Comparison of ENCODE assay signal across 24 cellular contexts in the genomic region with DNA sequence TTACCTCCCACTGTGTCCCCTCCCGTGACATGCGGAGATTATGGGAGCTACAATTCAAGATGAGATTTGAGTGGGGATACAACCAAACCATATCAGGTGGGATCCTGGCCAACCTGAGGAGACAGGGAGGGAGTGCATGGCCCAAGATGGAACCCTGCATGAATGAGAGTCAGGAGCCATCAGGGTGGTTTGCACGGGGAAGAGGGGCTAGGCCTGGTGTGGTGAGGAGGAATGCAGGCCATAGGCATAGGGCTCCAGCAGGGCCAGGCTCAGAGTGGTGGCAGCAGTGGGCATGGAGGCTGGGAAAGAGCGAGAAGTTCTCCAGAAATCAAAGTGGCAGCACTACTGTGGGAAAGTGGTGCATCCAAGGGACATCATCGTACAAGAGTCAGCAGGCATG.
"Had no signal": no experiment of that assay in that cellular context is flagged by ENCODE, and none has a peak within 500 bp of the region (broad histone marks: within the 10 kb centered on the region; RNA-seq: fewer than 3 reads in every experiment).

No MANE protein-coding gene starts in this region.

- H3K36me3 ChIP-seq: brain microvascular endothelial cell, WERI-Rb-1 had no signal

- DNase-seq: activated B cell treated with CpG ODN at 0.5 μM for 24 hours; activated CD4-positive, alpha-beta T cell treated with anti-CD3 and anti-CD28 coated beads for 48 hours; activated CD4-positive, alpha-beta T cell treated with anti-CD3 and anti-CD28 coated beads, Interleukin-2, amount 50 U/mL, for 1 hour; activated CD4-positive, alpha-beta T cell treated with anti-CD3 and anti-CD28 coated beads, Interleukin-2, amount 50 U/mL, for 48 hours; activated gamma-delta T cell; activated naive CD4-positive, alpha-beta T cell; activated naive CD4-positive, alpha-beta T cell treated with anti-CD3 and anti-CD28 coated beads, Interleukin-2, amount 10 ng/mL, durations not matched to agents 7 days and 5 days; activated naive CD8-positive, alpha-beta T cell treated with anti-CD3 and anti-CD28 coated beads, Interleukin-2, amount 10 ng/mL, durations not matched to agents 7 days and 5 days; activated T-cell treated with anti-CD3 and anti-CD28 coated beads, Interleukin-2, amount 50 U/mL, for 1 hour; anterior cingulate cortex; brain microvascular endothelial cell; cortex of kidney; dermis blood vessel endothelial cell; effector CD8-positive, alpha-beta T cell; foreskin fibroblast; head of caudate nucleus; T-helper 1 cell; T-helper 17 cell; T1000; WERI-Rb-1 had no signal

- ATAC-seq: activated CD4-positive, CD25-positive, alpha-beta regulatory T cell treated with anti-CD3 and anti-CD28 coated beads, Interleukin-2, amount 50 U/mL, for 24 hours; activated naive CD4-positive, alpha-beta T cell treated with anti-CD3 and anti-CD28 coated beads, Interleukin-2, amount 50 U/mL, for 72 hours; activated T-helper 17 cell treated with anti-CD3 and anti-CD28 coated beads, Interleukin-2, amount 50 U/mL, for 72 hours; T-helper 17 cell had no signal

- H3K27ac ChIP-seq: brain microvascular endothelial cell, epithelial cell of prostate, WERI-Rb-1 had no signal
